Comparison of ENCODE assay signal across 21 cellular contexts in the genomic region with DNA sequence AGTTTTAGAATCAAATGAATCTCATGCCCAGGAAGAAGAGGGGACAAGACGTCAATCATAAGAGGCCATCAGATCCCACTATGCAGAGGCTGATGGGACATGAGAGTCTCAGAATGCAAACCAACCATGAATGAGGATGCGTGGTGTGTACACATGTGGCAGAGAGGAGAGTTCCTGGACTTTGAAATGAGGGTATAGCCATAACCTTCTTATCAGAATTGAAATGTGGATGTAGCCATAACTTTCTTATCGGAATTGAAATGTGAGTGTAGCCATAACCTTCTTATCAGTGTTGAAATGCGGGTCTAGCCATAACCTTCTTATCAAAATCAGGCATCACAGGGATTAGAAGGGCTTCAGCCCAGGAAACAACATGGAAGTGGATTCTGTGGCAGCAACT.
DNase-seq lines count a peak whose midpoint lies in the region; ATAC-seq and TF ChIP-seq lines count a peak whose summit lies in the region.
"Had no signal": no experiment of that assay in that cellular context is flagged by ENCODE, and none has a peak within 500 bp of the region (broad histone marks: within the 10 kb centered on the region; RNA-seq: fewer than 3 reads in every experiment).

No MANE protein-coding gene starts in this region.

- H3K79me2 ChIP-seq in mesendoderm (ENCODE audit: control insufficient read depth, insufficient read depth, low read length): no peaks in the 10 kb centered on the region

- intact Hi-C loops in IMR-90 (cut with micrococcal nuclease): no loop called here
- intact Hi-C loops in colonic mucosa (cut with DNase I): no loop called here

- BruUV-seq in IMR-90 (replicated peaks; lab: Mats Ljungman, UMichigan): no TSS peak

- H2BK120ac ChIP-seq in IMR-90 (ENCODE audit: low read depth, low read length) (no peak overlapping the region), mesendoderm (ENCODE audit: low read depth, low read length) (no peak overlapping the region)

- in situ Hi-C loops in IMR-90 (cut with MboI; ENCODE audit: low sequenced_read_pairs): no loop called here

- POLR2A ChIA-PET in IMR-90 (lab: Charles Lee; ENCODE audit: unreplicated experiment): no interaction called here

- H3K18ac ChIP-seq in IMR-90 (ENCODE audit: low read depth, low read length): no peak overlapping the region
- no peak overlapping the region for H3K18ac ChIP-seq in mesendoderm (ENCODE audit: low read length)

- TF ChIP-seq POLR2A in IMR-90 (IDR thresholded peaks at IDR 0.05; ENCODE audit: low read depth, low read length): no peak

- H3K56ac ChIP-seq in IMR-90 (ENCODE audit: extremely low read depth, insufficient read depth, low read length) (no peak overlapping the region), mesendoderm (ENCODE audit: low read length) (no peak overlapping the region)

- H3K4me3 ChIP-seq in IMR-90 (ENCODE audit: insufficient read depth, low read depth, low read length) (no peak overlapping the region), colonic mucosa (no peak overlapping the region), mesendoderm (ENCODE audit: low read length) (no peak overlapping the region)
- H3K4me3 ChIP-seq: A549; BLaER1 treated with 17β-estradiol and CSF1 and Interleukin-3, amounts not matched to agents 10 nM and 100 nM; HAP-1 had no signal

- no CpG with 5 or more reads among the region's 4 CpGs for WGBS in IMR-90 (ENCODE audit: extremely low coverage in 2 of 2, insufficient read length in 1 of 2), 2 experiments
- no CpG with 5 or more reads among the region's 4 CpGs for WGBS in mesendoderm (ENCODE audit: extremely low coverage, insufficient coverage, low lambda C conversion rate)

- H3K23ac ChIP-seq in IMR-90 (ENCODE audit: low read depth, low read length): no peak overlapping the region
- H3K23ac ChIP-seq in mesendoderm (ENCODE audit: low read length): no peak overlapping the region

- H2BK5ac ChIP-seq in IMR-90 (ENCODE audit: low read depth, low read length, poor library complexity, severe bottlenecking) (no peak overlapping the region), mesendoderm (ENCODE audit: low read length) (no peak overlapping the region)

- no peak for ATAC-seq in IMR-90 (ENCODE audit: low read depth)
- no peak for ATAC-seq in GM19035 (IDR thresholded peaks at IDR 0.05; ENCODE audit: unreplicated experiment)
- no peak for ATAC-seq in HG02884 (IDR thresholded peaks at IDR 0.05; ENCODE audit: unreplicated experiment)
- ATAC-seq: A549 had no signal

- H2AK9ac ChIP-seq in IMR-90 (replicated peaks; ENCODE audit: low read depth, low read length, poor library complexity): no peak overlapping the region

- H3K9ac ChIP-seq in IMR-90 (ENCODE audit: low read depth, low read length) (no peak overlapping the region), colonic mucosa (ENCODE audit: low read depth in 2 of 2, low read length in 2 of 2) (no peak overlapping the region), mesendoderm (ENCODE audit: low read length) (no peak overlapping the region)
- H3K9ac ChIP-seq: BLaER1 treated with 17β-estradiol and CSF1 and Interleukin-3, amounts not matched to agents 10 nM and 100 nM had no signal

- no peak overlapping the region for H4K91ac ChIP-seq in IMR-90 (ENCODE audit: insufficient read depth, low read depth, low read length)

- H3K27me3 ChIP-seq in IMR-90 (ENCODE audit: control insufficient read depth, insufficient read depth, low read length) (no peaks in the 10 kb centered on the region), colonic mucosa (no peaks in the 10 kb centered on the region), mesendoderm (ENCODE audit: insufficient read depth, low read length, poor library complexity) (no peaks in the 10 kb centered on the region)
- H3K27me3 ChIP-seq: BE2C; BLaER1 treated with 17β-estradiol and CSF1 and Interleukin-3, amounts not matched to agents 10 nM and 100 nM had no signal

- peak; percentile 29 for DNase-seq in DMS53 (lab: John Stamatoyannopoulos, UW)
- no peak for DNase-seq in IMR-90
- DNase-seq in colonic mucosa: peak; percentile 20
- DNase-seq in mesendoderm: peak; percentile 14
- DNase-seq in stimulated activated CD4-positive, alpha-beta T cell treated with anti-CD3 and anti-CD28 coated beads, Interleukin-4, amount 100 ng/mL, for 24 hours: no peak
- DNase-seq in NCI-H69 (lab: John Stamatoyannopoulos, UW): no peak
- DNase-seq: 8988T; ACHN; AML-193; BE2C; CD4-positive, alpha-beta T cell; CD8-positive, alpha-beta memory T cell; DMS 273 treated with DMSO at 0.1 percent for 48 hours; DND-41; GOT3; HFFc6 had no signal

- no peak overlapping the region for H2BK20ac ChIP-seq in IMR-90 (ENCODE audit: low read depth, low read length)

- H4K8ac ChIP-seq in IMR-90 (ENCODE audit: low read depth in 2 of 2, low read length in 2 of 2) (no peak overlapping the region), mesendoderm (ENCODE audit: low read depth, low read length) (no peak overlapping the region)

- H3K36me3 ChIP-seq in IMR-90 (ENCODE audit: control insufficient read depth, insufficient read depth, low read length): no peaks in the 10 kb centered on the region
- H3K36me3 ChIP-seq in colonic mucosa: no peaks in the 10 kb centered on the region
- no peaks in the 10 kb centered on the region for H3K36me3 ChIP-seq in mesendoderm (ENCODE audit: control insufficient read depth, insufficient read depth, low read length)
- H3K36me3 ChIP-seq: BE2C; BLaER1 treated with 17β-estradiol and CSF1 and Interleukin-3, amounts not matched to agents 10 nM and 100 nM; HAP-1 had no signal

- H3K9me1 ChIP-seq in IMR-90 (ENCODE audit: insufficient read depth, low read length): no peaks in the 10 kb centered on the region; the same call in 1 of the 2 replicates

- H3K4me2 ChIP-seq in IMR-90 (ENCODE audit: low read depth, low read length) (no peak overlapping the region), mesendoderm (ENCODE audit: low read length) (no peak overlapping the region)
- H3K4me2 ChIP-seq: A549; BLaER1 treated with 17β-estradiol and CSF1 and Interleukin-3, amounts not matched to agents 10 nM and 100 nM had no signal

- H3K4me1 ChIP-seq in IMR-90 (ENCODE audit: control insufficient read depth, insufficient read depth, low read length): no peaks in the 10 kb centered on the region
- no peaks in the 10 kb centered on the region for H3K4me1 ChIP-seq in colonic mucosa
- H3K4me1 ChIP-seq in mesendoderm (ENCODE audit: control insufficient read depth, low read depth, low read length): no peaks in the 10 kb centered on the region
- H3K4me1 ChIP-seq: A549; BLaER1 treated with 17β-estradiol and CSF1 and Interleukin-3, amounts not matched to agents 10 nM and 100 nM; HAP-1 had no signal

- H2BK15ac ChIP-seq in IMR-90 (ENCODE audit: low read depth, low read length) (no peak overlapping the region), mesendoderm (replicated peaks; ENCODE audit: low read depth) (no peak overlapping the region)

- dilution Hi-C loops in IMR-90 (cut with HindIII; ENCODE audit: low sequenced_read_pairs, unreplicated experiment): no loop called here

- H4K5ac ChIP-seq in IMR-90 (ENCODE audit: low read depth, low read length) (no peak overlapping the region), mesendoderm (ENCODE audit: low read length) (no peak overlapping the region)

- no peaks in the 10 kb centered on the region for H4K20me1 ChIP-seq in IMR-90 (ENCODE audit: insufficient read depth, low read length)
- H4K20me1 ChIP-seq: BLaER1 treated with 17β-estradiol and CSF1 and Interleukin-3, amounts not matched to agents 10 nM and 100 nM had no signal

- no peaks in the 10 kb centered on the region for H3K79me1 ChIP-seq in IMR-90 (ENCODE audit: low read depth in 1 of 2, low read length in 2 of 2)
- no peaks in the 10 kb centered on the region for H3K79me1 ChIP-seq in mesendoderm (ENCODE audit: low read length)

- no peak overlapping the region for H2AK5ac ChIP-seq in IMR-90 (ENCODE audit: low read depth, low read length)
- H2AK5ac ChIP-seq in mesendoderm (ENCODE audit: low read length): no peak overlapping the region

- no peak for TF ChIP-seq CTCF in IMR-90 (conservative IDR thresholded peaks at IDR 0.05; ENCODE audit: low read depth, low read length)
- TF ChIP-seq CTCF in colonic mucosa (IDR thresholded peaks at IDR 0.05): no peak

- no peak for TF ChIP-seq RAD21 in IMR-90 (IDR thresholded peaks at IDR 0.05; ENCODE audit: low read length)

- H3K14ac ChIP-seq in IMR-90 (replicated peaks; ENCODE audit: low read depth, low read length): 0 out of 2 replicates have a peak overlapping the region, but pooled peaks have one; percentile 28

- no peaks in the 10 kb centered on the region for H3K9me3 ChIP-seq in IMR-90 (ENCODE audit: control insufficient read depth, insufficient read depth, low read length)
- no peaks in the 10 kb centered on the region for H3K9me3 ChIP-seq in colonic mucosa
- H3K9me3 ChIP-seq: A549; BE2C; BLaER1 treated with 17β-estradiol and CSF1 and Interleukin-3, amounts not matched to agents 10 nM and 100 nM; HAP-1 had no signal

- H3K4ac ChIP-seq in IMR-90 (ENCODE audit: low read depth, low read length): no peak overlapping the region
- no peak overlapping the region for H3K4ac ChIP-seq in mesendoderm (ENCODE audit: low read depth, low read length)

- no peak overlapping the region for H2AFZ ChIP-seq in IMR-90 (replicated peaks; ENCODE audit: low read length, poor library complexity)

- H3K27ac ChIP-seq in IMR-90 (ENCODE audit: insufficient read depth, low read length) (no peak overlapping the region), colonic mucosa (no peak overlapping the region), mesendoderm (ENCODE audit: low read depth, low read length) (no peak overlapping the region)
- H3K27ac ChIP-seq: A549; BLaER1 treated with 17β-estradiol and CSF1 and Interleukin-3, amounts not matched to agents 10 nM and 100 nM had no signal

- CTCF ChIA-PET in IMR-90 (lab: Yijun Ruan, JAX): no interaction called here

TF ChIP-seq in IMR-90, 13 proteins besides CTCF, POLR2A, EP300 and RAD21 (continues in another document):
- TF ChIP-seq RCOR1 (IDR thresholded peaks at IDR 0.05; ENCODE audit: insufficient replicate concordance, low read length) (no peak), MXI1 (IDR thresholded peaks at IDR 0.05; ENCODE audit: borderline replicate concordance, low read depth, low read length) (no peak), MAFK (IDR thresholded peaks at IDR 0.05; ENCODE audit: low read depth, low read length) (no peak), FOS (IDR thresholded peaks at IDR 0.05; ENCODE audit: low read depth, low read length) (no peak), BHLHE40 (IDR thresholded peaks at IDR 0.05; ENCODE audit: low read depth, low read length) (no peak), NFE2L2 (IDR thresholded peaks at IDR 0.05; ENCODE audit: low read depth, low read length) (no peak)
- TF ChIP-seq, protein P1, sequence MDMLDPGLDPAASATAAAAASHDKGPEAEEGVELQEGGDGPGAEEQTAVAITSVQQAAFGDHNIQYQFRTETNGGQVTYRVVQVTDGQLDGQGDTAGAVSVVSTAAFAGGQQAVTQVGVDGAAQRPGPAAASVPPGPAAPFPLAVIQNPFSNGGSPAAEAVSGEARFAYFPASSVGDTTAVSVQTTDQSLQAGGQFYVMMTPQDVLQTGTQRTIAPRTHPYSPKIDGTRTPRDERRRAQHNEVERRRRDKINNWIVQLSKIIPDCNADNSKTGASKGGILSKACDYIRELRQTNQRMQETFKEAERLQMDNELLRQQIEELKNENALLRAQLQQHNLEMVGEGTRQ (IDR thresholded peaks at IDR 0.05; ENCODE audit: low read depth, low read length): no peak

Comparison
In these comparisons a context has a peak if more than half of its experiments do, and no peak if none do; other contexts are left out.
1. DNase-seq: peak in DMS53 (single experiment), colonic mucosa (single experiment) and mesendoderm (single experiment); none in IMR-90 (single experiment), stimulated activated CD4-positive, alpha-beta T cell treated with anti-CD3 and anti-CD28 coated beads, Interleukin-4, amount 100 ng/mL, for 24 hours (single experiment) and NCI-H69 (single experiment).